Comparison of ENCODE assay signal across 15 cellular contexts in genomic region chr11:127454856-127455255, GRCh38.
DNase-seq lines count a peak whose midpoint lies in the region; ATAC-seq, FAIRE-seq and TF ChIP-seq lines count a peak whose summit lies in the region.
"Had no signal": no experiment of that assay in that cellular context is flagged by ENCODE, and none has a peak within 500 bp of the region (broad histone marks: within the 10 kb centered on the region; RNA-seq: fewer than 3 reads in every experiment).

No MANE protein-coding gene starts in this region.

- H3K4me1 ChIP-seq in left lung, result no peaks in the 10 kb centered on the region
- H3K4me1 ChIP-seq: psoas muscle, suprapubic skin had no signal

- no peak overlapping the region for H3K4me3 ChIP-seq in left lung
- H3K4me3 ChIP-seq: psoas muscle, suprapubic skin had no signal

- H3K36me3 ChIP-seq in left lung, result no peaks in the 10 kb centered on the region
- H3K36me3 ChIP-seq: suprapubic skin had no signal

- intact Hi-C loops in left lung (cut with DNase I), result no loop called here

- FAIRE-seq in GM19239 (lab: Jason Lieb, UNC), result no peak
- FAIRE-seq: endothelial cell of umbilical vein, GM12891 had no signal

- no peaks in the 10 kb centered on the region for H3K27me3 ChIP-seq in left lung
- H3K27me3 ChIP-seq: suprapubic skin had no signal

- H3K27ac ChIP-seq in left lung, result no peak overlapping the region
- H3K27ac ChIP-seq: psoas muscle, suprapubic skin had no signal

- TF ChIP-seq CTCF in left lung (IDR thresholded peaks at IDR 0.05), result no peak

- no peaks in the 10 kb centered on the region for H3K9me3 ChIP-seq in left lung
- H3K9me3 ChIP-seq: psoas muscle, suprapubic skin had no signal

- DNase-seq in DMS79 (lab: John Stamatoyannopoulos, UW) (peak; percentile 71), NCI-H1436 (lab: John Stamatoyannopoulos, UW) (peak; percentile 85), NCI-H69 (lab: John Stamatoyannopoulos, UW) (peak; percentile 99), kidney tubule cell (ENCODE audit: low spot score) (peak; percentile 43), hippocampal formation (lab: John Stamatoyannopoulos, UW) (no peak), GM19239 (ENCODE audit: insufficient read length, low spot score) (no peak), left lung (no peak)
- DNase-seq: activated T-cell treated with anti-CD3 and anti-CD28 coated beads, Interleukin-2, amount 50 U/mL, for 72 hours; psoas muscle; SIG-M5 had no signal

- ATAC-seq in left lung, result no peak
- ATAC-seq in GM18502 (IDR thresholded peaks at IDR 0.05; ENCODE audit: poor library complexity, unreplicated experiment), result no peak
- ATAC-seq: activated T-cell treated with anti-CD3 and anti-CD28 coated beads, Interleukin-2, amount 50 U/mL, for 72 hours; left lobe of liver; psoas muscle had no signal

Comparison
In these comparisons a context has a peak if more than half of its experiments do, and no peak if none do; other contexts are left out.
1. DNase-seq: peak in DMS79 (single experiment), NCI-H1436 (single experiment), NCI-H69 (single experiment) and kidney tubule cell (single experiment); none in hippocampal formation (0 of 2), GM19239 (single experiment) and left lung (0 of 2).